Comparison of ENCODE assay signal across 23 cellular contexts in the genomic region with DNA sequence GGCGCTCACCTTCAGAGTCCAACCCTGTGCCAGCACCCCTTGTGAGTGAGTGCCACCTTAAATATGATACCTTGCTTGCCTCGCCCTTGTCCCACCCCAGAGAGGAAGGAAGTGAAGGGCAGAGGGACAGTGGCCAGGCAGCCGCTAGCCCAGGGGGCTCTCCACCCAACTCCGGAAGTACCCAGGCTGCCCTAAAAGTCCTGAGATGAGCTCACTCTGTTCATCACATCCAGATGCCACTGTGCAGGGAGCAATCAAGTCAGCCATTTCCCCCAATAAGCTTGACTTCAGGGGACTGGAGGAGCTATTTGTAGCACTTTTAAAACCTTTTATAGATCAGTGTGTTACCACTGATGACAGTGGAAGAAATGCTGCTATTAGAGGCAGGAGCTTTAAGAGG.
"Had no signal": no experiment of that assay in that cellular context is flagged by ENCODE, and none has a peak within 500 bp of the region (broad histone marks: within the 10 kb centered on the region; RNA-seq: fewer than 3 reads in every experiment).

No MANE protein-coding gene starts in this region.

- H2AFZ ChIP-seq: neural progenitor cell had no signal

- H3K4me1 Mint-ChIP-seq: activated CD4-positive, alpha-beta T cell treated with anti-CD3 and anti-CD28 coated beads, Interleukin-2, amount 10 ng/mL, durations not matched to agents 24 days and 14 days; activated naive CD8-positive, alpha-beta T cell treated with anti-CD3 and anti-CD28 coated beads, Interleukin-2, amount 10 ng/mL, durations not matched to agents 7 days and 5 days had no signal

- H3K9ac ChIP-seq: neural progenitor cell had no signal

- H3K4me2 ChIP-seq: neural progenitor cell had no signal

- H3K36me3 Mint-ChIP-seq: activated naive CD8-positive, alpha-beta T cell treated with anti-CD3 and anti-CD28 coated beads, Interleukin-2, amount 10 ng/mL, durations not matched to agents 7 days and 5 days; naive thymus-derived CD4-positive, alpha-beta T cell; neural progenitor cell; type B pancreatic cell had no signal

- H3K27ac Mint-ChIP-seq: activated CD4-positive, alpha-beta memory T cell treated with anti-CD3 and anti-CD28 coated beads, Interleukin-2, amount 10 ng/mL, durations not matched to agents 7 days and 5 days; activated CD4-positive, alpha-beta T cell treated with anti-CD3 and anti-CD28 coated beads, Interleukin-2, amount 10 ng/mL, durations not matched to agents 24 days and 14 days; activated naive CD4-positive, alpha-beta T cell treated with anti-CD3 and anti-CD28 coated beads for 36 hours; activated naive CD8-positive, alpha-beta T cell treated with anti-CD3 and anti-CD28 coated beads, Interleukin-2, amount 10 ng/mL, durations not matched to agents 7 days and 5 days; activated T-cell treated with anti-CD3 and anti-CD28 coated beads, Interleukin-2, amount 50 U/mL, for 72 hours; neural progenitor cell; progenitor cell of endocrine pancreas; stimulated activated naive B cell treated with anti-CD40 and anti-IgM and Interleukin-4, amounts not matched to agents 10 μg/mL and 1 μg/mL and 100 μg/mL, for 72 hours; type B pancreatic cell had no signal

- H3K27ac ChIP-seq: coronary artery, heart left ventricle, neural progenitor cell, testis, vagina had no signal

- H3K9me3 Mint-ChIP-seq: activated CD4-positive, alpha-beta memory T cell treated with anti-CD3 and anti-CD28 coated beads, Interleukin-2, amount 10 ng/mL, durations not matched to agents 7 days and 5 days; activated CD4-positive, alpha-beta T cell treated with anti-CD3 and anti-CD28 coated beads, Interleukin-2, amount 10 ng/mL, durations not matched to agents 24 days and 14 days; activated naive CD4-positive, alpha-beta T cell treated with anti-CD3 and anti-CD28 coated beads for 36 hours; activated naive CD8-positive, alpha-beta T cell treated with anti-CD3 and anti-CD28 coated beads, Interleukin-2, amount 10 ng/mL, durations not matched to agents 7 days and 5 days; activated T-cell treated with anti-CD3 and anti-CD28 coated beads, Interleukin-2, amount 50 U/mL, for 72 hours; neural progenitor cell; type B pancreatic cell had no signal

- H3K36me3 ChIP-seq: heart left ventricle, neural progenitor cell, vagina had no signal

- DNase-seq: activated CD4-positive, alpha-beta memory T cell treated with anti-CD3 and anti-CD28 coated beads, Interleukin-2, amount 10 ng/mL, durations not matched to agents 7 days and 5 days; activated CD4-positive, alpha-beta T cell treated with anti-CD3 and anti-CD28 coated beads, Interleukin-2, amount 10 ng/mL, durations not matched to agents 24 days and 14 days; activated CD4-positive, CD25-positive, alpha-beta regulatory T cell; activated effector memory CD4-positive, alpha-beta T cell treated with Interleukin-2 at 50 U/mL for 16 hours; activated naive CD4-positive, alpha-beta T cell treated with anti-CD3 and anti-CD28 coated beads for 36 hours; activated naive CD8-positive, alpha-beta T cell treated with anti-CD3 and anti-CD28 coated beads, Interleukin-2, amount 10 ng/mL, durations not matched to agents 7 days and 5 days; activated T-cell treated with anti-CD3 and anti-CD28 coated beads, Interleukin-2, amount 50 U/mL, for 72 hours; amniotic stem cell; heart left ventricle; islet precursor cell; left colon; mesendoderm; naive thymus-derived CD4-positive, alpha-beta T cell; retina; stimulated activated CD4-positive, alpha-beta T cell treated with anti-CD3 and anti-CD28 coated beads, Interleukin-2, amount 100 ng/mL, for 48 hours; stimulated activated CD8-positive, alpha-beta memory T cell treated with anti-CD3 and anti-CD28 coated beads, Interleukin-4, amount 100 ng/mL, for 48 hours; stimulated activated naive B cell treated with anti-CD40 and anti-IgM and Interleukin-4, amounts not matched to agents 10 μg/mL and 1 μg/mL and 100 μg/mL, for 72 hours; testis had no signal

- H3K4me1 ChIP-seq: neural progenitor cell, testis had no signal

- H3K4me3 Mint-ChIP-seq: activated CD4-positive, alpha-beta memory T cell treated with anti-CD3 and anti-CD28 coated beads, Interleukin-2, amount 10 ng/mL, durations not matched to agents 7 days and 5 days; activated CD4-positive, alpha-beta T cell treated with anti-CD3 and anti-CD28 coated beads, Interleukin-2, amount 10 ng/mL, durations not matched to agents 24 days and 14 days; activated naive CD4-positive, alpha-beta T cell treated with anti-CD3 and anti-CD28 coated beads for 36 hours; activated naive CD8-positive, alpha-beta T cell treated with anti-CD3 and anti-CD28 coated beads, Interleukin-2, amount 10 ng/mL, durations not matched to agents 7 days and 5 days; activated T-cell treated with anti-CD3 and anti-CD28 coated beads, Interleukin-2, amount 50 U/mL, for 72 hours; neural progenitor cell; stimulated activated naive B cell treated with anti-CD40 and anti-IgM and Interleukin-4, amounts not matched to agents 10 μg/mL and 1 μg/mL and 100 μg/mL, for 72 hours; type B pancreatic cell had no signal

- H3K27me3 Mint-ChIP-seq: activated CD4-positive, alpha-beta memory T cell treated with anti-CD3 and anti-CD28 coated beads, Interleukin-2, amount 10 ng/mL, durations not matched to agents 7 days and 5 days; activated CD4-positive, alpha-beta T cell treated with anti-CD3 and anti-CD28 coated beads, Interleukin-2, amount 10 ng/mL, durations not matched to agents 24 days and 14 days; naive thymus-derived CD4-positive, alpha-beta T cell had no signal

- H3K9me3 ChIP-seq: heart left ventricle, testis, vagina had no signal

- H3K4me3 ChIP-seq: coronary artery, heart left ventricle, neural progenitor cell, testis, vagina had no signal

- ATAC-seq: activated T-cell treated with anti-CD3 and anti-CD28 coated beads, Interleukin-2, amount 50 U/mL, for 72 hours; heart left ventricle; left colon; naive thymus-derived CD4-positive, alpha-beta T cell; stimulated activated naive B cell treated with anti-CD40 and anti-IgM and Interleukin-4, amounts not matched to agents 10 μg/mL and 1 μg/mL and 100 μg/mL, for 72 hours had no signal

- H3K27me3 ChIP-seq: heart left ventricle, neural progenitor cell, testis, vagina had no signal
